10 cellular contexts compared by ENCODE assay signal in the genomic region with DNA sequence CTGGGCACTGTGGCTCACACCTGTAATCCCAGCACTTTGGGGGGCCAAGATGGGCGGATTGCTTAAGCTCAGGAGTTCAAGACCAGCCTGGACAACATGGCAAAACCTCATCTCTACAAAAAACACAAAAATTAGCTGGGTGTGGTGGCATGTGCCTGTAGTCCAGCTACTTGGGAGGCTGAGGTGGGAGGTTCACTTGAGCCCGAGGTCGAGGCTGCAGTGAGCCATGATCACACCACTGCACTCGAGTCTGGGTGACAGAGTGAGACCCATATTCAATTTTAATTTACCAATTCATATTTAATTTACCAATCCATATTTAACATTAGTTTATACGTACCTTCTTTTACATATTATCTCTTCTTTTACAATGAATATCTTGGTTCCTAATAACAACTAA. TPM values are rescaled to one million over a fixed set of nuclear protein-coding genes. Genes with fewer than 3 reads are reported as not detected.
DNase-seq lines count a peak whose midpoint lies in the region; ATAC-seq, FAIRE-seq and TF ChIP-seq lines count a peak whose summit lies in the region.
"Not testable (repeated sequence)": the region's sequence is repeated elsewhere in the genome, so short reads cannot be mapped to it uniquely, and the experiment has no call there.
"Had no signal": no experiment of that assay in that cellular context is flagged by ENCODE, and none has a peak within 500 bp of the region (broad histone marks: within the 10 kb centered on the region; RNA-seq: fewer than 3 reads in every experiment).

No MANE protein-coding gene starts in this region.

- H3K9ac ChIP-seq in DND-41 (ENCODE audit: low read depth, low read length): peak overlapping the region; percentile 72; the same call in 1 of the 2 replicates
- H3K9ac ChIP-seq in HUES6 (ENCODE audit: low read length); astrocyte (ENCODE audit: low read length): not testable (repeated sequence)

- H3K4me1 ChIP-seq in DND-41 (ENCODE audit: insufficient read depth, low read length): peaks cover 63% of the 10 kb centered on the region
- H3K4me1 ChIP-seq in HUES6 (ENCODE audit: control insufficient read depth, insufficient read depth, low read length): not testable (repeated sequence)
- peaks cover 53% of the 10 kb centered on the region for H3K4me1 ChIP-seq in PC-9 (replicated peaks; ENCODE audit: insufficient read depth)
- peaks cover 20% of the 10 kb centered on the region for H3K4me1 ChIP-seq in astrocyte (ENCODE audit: insufficient read depth, low read length)
- H3K4me1 ChIP-seq in left ventricle myocardium inferior: peaks cover 67% of the 10 kb centered on the region

- H3K79me2 ChIP-seq in DND-41 (ENCODE audit: insufficient read depth, low read length): peaks cover 50% of the 10 kb centered on the region
- peaks cover 37% of the 10 kb centered on the region for H3K79me2 ChIP-seq in PC-9 (ENCODE audit: low read depth)
- peaks cover 42% of the 10 kb centered on the region for H3K79me2 ChIP-seq in astrocyte (ENCODE audit: insufficient read depth, low read length)

- not testable (repeated sequence) for H3K9me3 ChIP-seq in DND-41 (ENCODE audit: insufficient read depth, low read length, severe bottlenecking); HUES6 (ENCODE audit: control insufficient read depth, insufficient read depth, low read depth, low read length); PC-9 (ENCODE audit: insufficient read depth, low read depth); astrocyte (ENCODE audit: insufficient read depth, low read depth, low read length); left ventricle myocardium inferior (replicated peaks)

- not testable (repeated sequence) for TF ChIP-seq CTCF in DND-41 (IDR thresholded peaks at IDR 0.05; ENCODE audit: borderline replicate concordance, extremely low read depth, low read length, poor library complexity, severe bottlenecking); PC-9 (conservative IDR thresholded peaks at IDR 0.05); astrocyte (IDR thresholded peaks at IDR 0.05; ENCODE audit: insufficient read depth, low read depth, low read length); left ventricle myocardium inferior (IDR thresholded peaks at IDR 0.05; ENCODE audit: borderline replicate concordance); nephron progenitor cell (IDR thresholded peaks at IDR 0.05); type B pancreatic cell (conservative IDR thresholded peaks at IDR 0.05)

- H3K36me3 ChIP-seq in DND-41 (ENCODE audit: insufficient read depth, low read length) (peaks cover 46% of the 10 kb centered on the region), HUES6 (ENCODE audit: control insufficient read depth, insufficient read depth, low read length) (peaks cover 65% of the 10 kb centered on the region), PC-9 (ENCODE audit: low read depth) (peaks cover 46% of the 10 kb centered on the region), astrocyte (ENCODE audit: insufficient read depth, low read length) (peaks cover 37% of the 10 kb centered on the region), left ventricle myocardium inferior (peaks cover 58% of the 10 kb centered on the region)

- CTCF ChIA-PET in PC-9 (lab: Charles Lee): not testable (repeated sequence)
- CTCF ChIA-PET in activated CD8-positive, alpha-beta T cell treated with anti-CD3 and anti-CD28 coated beads, Interleukin-2, amount 10 ng/mL, durations not matched to agents 7 days and 5 days (lab: Charles Lee): interaction anchor here (0.6 to 12.0 kb wide), 4 partner anchors 9 to 154 kb away, joined by 3 to 492 read pairs (median 35); partner anchors contain the start of genes CEP95 and DDX5

- intact Hi-C loops in PC-9 (cut with micrococcal nuclease; ENCODE audit: unreplicated experiment): loop anchor here (5.0 kb wide), 1 partner anchor 168 kb away; no protein-coding TSS in a partner anchor
- intact Hi-C loops in left ventricle myocardium inferior (cut with micrococcal nuclease): not testable (repeated sequence)

- H3K4me1 Mint-ChIP-seq in activated CD8-positive, alpha-beta T cell treated with anti-CD3 and anti-CD28 coated beads, Interleukin-2, amount 10 ng/mL, durations not matched to agents 7 days and 5 days (ENCODE audit: low read depth): peaks cover 65% of the 10 kb centered on the region
- peaks cover 31% of the 10 kb centered on the region for H3K4me1 Mint-ChIP-seq in astrocyte (ENCODE audit: low read depth, unreplicated experiment)
- peaks cover 63% of the 10 kb centered on the region for H3K4me1 Mint-ChIP-seq in nephron progenitor cell
- peaks cover 30% of the 10 kb centered on the region for H3K4me1 Mint-ChIP-seq in type B pancreatic cell (ENCODE audit: unreplicated experiment)

- POLR2A ChIA-PET in PC-9 (lab: Charles Lee; ENCODE audit: unreplicated experiment): not testable (repeated sequence)
- POLR2A ChIA-PET in activated CD8-positive, alpha-beta T cell treated with anti-CD3 and anti-CD28 coated beads, Interleukin-2, amount 10 ng/mL, durations not matched to agents 7 days and 5 days (lab: Charles Lee): interaction anchor here (5.2 kb wide), 1 partner anchor 10 kb away, joined by 56 read pairs; the partner anchor contains the start of genes CEP95 and DDX5

- H3K27ac ChIP-seq in DND-41 (ENCODE audit: low read length); HUES6 (ENCODE audit: low read depth, low read length); PC-9; astrocyte (ENCODE audit: low read depth, low read length); left ventricle myocardium inferior (replicated peaks): not testable (repeated sequence)

- peak overlapping the region; percentile 94 for H3K4me3 Mint-ChIP-seq in activated CD8-positive, alpha-beta T cell treated with anti-CD3 and anti-CD28 coated beads, Interleukin-2, amount 10 ng/mL, durations not matched to agents 7 days and 5 days
- peak overlapping the region; percentile 93 for H3K4me3 Mint-ChIP-seq in astrocyte (ENCODE audit: unreplicated experiment)
- H3K4me3 Mint-ChIP-seq in nephron progenitor cell: peak overlapping the region; percentile 98
- H3K4me3 Mint-ChIP-seq in type B pancreatic cell: peak overlapping the region; percentile 75

- H4K20me1 ChIP-seq in DND-41 (ENCODE audit: insufficient read depth, low read length) (peaks cover 20% of the 10 kb centered on the region; the same call in 1 of the 2 replicates), PC-9 (ENCODE audit: insufficient read depth) (peaks cover 30% of the 10 kb centered on the region), astrocyte (ENCODE audit: insufficient read depth, low read length) (peaks cover 40% of the 10 kb centered on the region)

- DNase-seq in DND-41; PC-9; activated CD8-positive, alpha-beta T cell treated with anti-CD3 and anti-CD28 coated beads, Interleukin-2, amount 10 ng/mL, durations not matched to agents 7 days and 5 days; astrocyte (ENCODE audit: low read depth); left ventricle myocardium inferior; nephron progenitor cell; type B pancreatic cell (ENCODE audit: extremely low spot score, unreplicated experiment): not testable (repeated sequence)

- not testable (repeated sequence) for ATAC-seq in DND-41 (ENCODE audit: insufficient read depth, low read depth); activated CD8-positive, alpha-beta T cell treated with anti-CD3 and anti-CD28 coated beads, Interleukin-2, amount 10 ng/mL, durations not matched to agents 7 days and 5 days

- peak overlapping the region in 1 of 2 experiments; percentile 71; a peak in 2 of 4 replicates for H3K4me3 ChIP-seq in DND-41 (ENCODE audit: low read depth in 1 of 2, low read length in 2 of 2)
- peak overlapping the region; percentile 85 for H3K4me3 ChIP-seq in HUES6 (ENCODE audit: low read depth, low read length)
- H3K4me3 ChIP-seq in PC-9: peak overlapping the region; percentile 83; the same call in 1 of the 2 replicates
- not testable (repeated sequence) for H3K4me3 ChIP-seq in astrocyte (ENCODE audit: insufficient read depth, low read depth, low read length)
- peak overlapping the region; percentile 86 for H3K4me3 ChIP-seq in left ventricle myocardium inferior

- not testable (repeated sequence) for H3K27ac Mint-ChIP-seq in activated CD8-positive, alpha-beta T cell treated with anti-CD3 and anti-CD28 coated beads, Interleukin-2, amount 10 ng/mL, durations not matched to agents 7 days and 5 days; astrocyte (ENCODE audit: unreplicated experiment); nephron progenitor cell; type B pancreatic cell

- not testable (repeated sequence) for H3K27me3 ChIP-seq in DND-41 (ENCODE audit: insufficient read depth, low read length, poor library complexity); HUES6 (ENCODE audit: control insufficient read depth, insufficient read depth, low read length); PC-9 (ENCODE audit: insufficient read depth, low read depth); astrocyte (ENCODE audit: insufficient read depth, low read length); left ventricle myocardium inferior (ENCODE audit: low read depth)

- BruUV-seq in PC-9 (replicated peaks; lab: Mats Ljungman, UMichigan): not testable (repeated sequence)

- peaks cover 48% of the 10 kb centered on the region for H3F3A ChIP-seq in PC-9 (ENCODE audit: insufficient read depth, low read depth)

- peaks cover 60% of the 10 kb centered on the region for H3K36me3 Mint-ChIP-seq in activated CD8-positive, alpha-beta T cell treated with anti-CD3 and anti-CD28 coated beads, Interleukin-2, amount 10 ng/mL, durations not matched to agents 7 days and 5 days (ENCODE audit: low read depth)
- H3K36me3 Mint-ChIP-seq in astrocyte (ENCODE audit: low read depth, unreplicated experiment): peaks cover 12% of the 10 kb centered on the region
- peaks cover 51% of the 10 kb centered on the region for H3K36me3 Mint-ChIP-seq in nephron progenitor cell (ENCODE audit: low read depth)
- H3K36me3 Mint-ChIP-seq in type B pancreatic cell: peaks cover 27% of the 10 kb centered on the region

- not testable (repeated sequence) for H3K9me2 ChIP-seq in PC-9 (ENCODE audit: insufficient read depth)

- not testable (repeated sequence) for H2AFZ ChIP-seq in DND-41 (ENCODE audit: low read depth, low read length); PC-9; astrocyte (ENCODE audit: low read depth, low read length)

- not testable (repeated sequence) for H3K9me3 Mint-ChIP-seq in activated CD8-positive, alpha-beta T cell treated with anti-CD3 and anti-CD28 coated beads, Interleukin-2, amount 10 ng/mL, durations not matched to agents 7 days and 5 days (ENCODE audit: insufficient read depth); astrocyte (ENCODE audit: unreplicated experiment); nephron progenitor cell; type B pancreatic cell

- not testable (repeated sequence) for H3K27me3 Mint-ChIP-seq in activated CD8-positive, alpha-beta T cell treated with anti-CD3 and anti-CD28 coated beads, Interleukin-2, amount 10 ng/mL, durations not matched to agents 7 days and 5 days (ENCODE audit: low read depth); astrocyte (ENCODE audit: low read depth, unreplicated experiment); nephron progenitor cell (ENCODE audit: low read depth, poor library complexity); type B pancreatic cell

- not testable (repeated sequence) for FAIRE-seq in astrocyte (lab: Jason Lieb, UNC)

- peak overlapping the region; percentile 77 for H3K4me2 ChIP-seq in DND-41 (ENCODE audit: insufficient read depth, low read length)
- H3K4me2 ChIP-seq in PC-9: peak overlapping the region; percentile 98
- peak overlapping the region; percentile 91 for H3K4me2 ChIP-seq in astrocyte (ENCODE audit: low read length)

RNA-seq across cellular contexts. Expression of gene POLG2, which starts 1.6 kb away (rescaled TPM):
- total RNA-seq in PC-9 (2021) (23.3 and 32.7 TPM in 2 replicates), astrocyte (13.7 and 16.2 TPM in 2 replicates), left ventricle myocardium inferior (9.7 TPM), type B pancreatic cell (ENCODE audit: low replicate concordance) (15.4 and 22.9 TPM in 2 replicates)
- 10 to 100 TPM; 31.3 to 33.7 TPM for total RNA-seq in activated CD8-positive, alpha-beta T cell treated with anti-CD3 and anti-CD28 coated beads, Interleukin-2, amount 10 ng/mL, durations not matched to agents 7 days and 5 days

RNA-seq across cellular contexts. Expression of gene DDX5, which starts 10.8 kb away (rescaled TPM):
- total RNA-seq in PC-9 (2021): 375 and 402 TPM in 2 replicates
- total RNA-seq in activated CD8-positive, alpha-beta T cell treated with anti-CD3 and anti-CD28 coated beads, Interleukin-2, amount 10 ng/mL, durations not matched to agents 7 days and 5 days: 100 to 1,000 TPM; 853 to 855 TPM
- total RNA-seq in astrocyte: 549 and 555 TPM in 2 replicates
- 326 TPM for total RNA-seq in left ventricle myocardium inferior
- total RNA-seq in type B pancreatic cell (ENCODE audit: low replicate concordance): 729 and 758 TPM in 2 replicates

RNA-seq across cellular contexts. Expression of gene CEP95, which starts 11.5 kb away (rescaled TPM):
- total RNA-seq in PC-9 (2021) (56.0 and 57.2 TPM in 2 replicates), astrocyte (29.7 and 35.2 TPM in 2 replicates), left ventricle myocardium inferior (10.1 TPM), type B pancreatic cell (ENCODE audit: low replicate concordance) (52.1 and 76.2 TPM in 2 replicates)
- 10 to 100 TPM; 49.2 to 51.7 TPM for total RNA-seq in activated CD8-positive, alpha-beta T cell treated with anti-CD3 and anti-CD28 coated beads, Interleukin-2, amount 10 ng/mL, durations not matched to agents 7 days and 5 days

RNA-seq across cellular contexts. Expression of gene MILR1, which starts 46.4 kb away (rescaled TPM):
- total RNA-seq in PC-9 (2021) (22.9 and 25.6 TPM in 2 replicates), astrocyte (0.91 and 1.9 TPM in 2 replicates), left ventricle myocardium inferior (2.5 TPM), type B pancreatic cell (ENCODE audit: low replicate concordance) (not detected in 2 replicates)
- 1 to 10 TPM; 1.7 to 2.3 TPM for total RNA-seq in activated CD8-positive, alpha-beta T cell treated with anti-CD3 and anti-CD28 coated beads, Interleukin-2, amount 10 ng/mL, durations not matched to agents 7 days and 5 days
- total RNA-seq: foreskin keratinocyte, SK-MEL-5 had no signal
